12 cellular contexts compared by ENCODE assay signal in genomic region chr13:114045113-114045735, GRCh38.
DNase-seq lines count a peak whose midpoint lies in the region; ATAC-seq, FAIRE-seq and TF ChIP-seq lines count a peak whose summit lies in the region.
"Had no signal": no experiment of that assay in that cellular context is flagged by ENCODE, and none has a peak within 500 bp of the region (broad histone marks: within the 10 kb centered on the region; RNA-seq: fewer than 3 reads in every experiment).

No MANE protein-coding gene starts in this region.

- no peaks in the 10 kb centered on the region for H4K20me1 ChIP-seq in fibroblast of lung (ENCODE audit: control insufficient read depth, extremely low read depth, insufficient read depth, low read length)

- TF ChIP-seq CTCF in HFFc6 (IDR thresholded peaks at IDR 0.05) = no peak
- TF ChIP-seq CTCF in fibroblast of lung (conservative IDR thresholded peaks at IDR 0.05 in 1 of 2, IDR thresholded peaks at IDR 0.05 in 1 of 2; ENCODE audit: low read depth in 1 of 2, low read length in 2 of 2) = no peak
- no peak for TF ChIP-seq CTCF in GM13977 (IDR thresholded peaks at IDR 0.05; ENCODE audit: extremely low read depth, insufficient read depth, missing control alignments)
- no peak for TF ChIP-seq CTCF in kidney (IDR thresholded peaks at IDR 0.05; ENCODE audit: borderline replicate concordance, extremely low read depth, insufficient read depth)

- peaks cover 70% of the 10 kb centered on the region for H3K79me2 ChIP-seq in fibroblast of lung (ENCODE audit: control insufficient read depth, insufficient read depth, low read length)

- H3K4me3 ChIP-seq in fibroblast of lung (replicated peaks in 1 of 4; ENCODE audit: control extremely low read depth in 1 of 4, insufficient read depth in 1 of 4, low read depth in 3 of 4, low read length in 4 of 4) (no peak overlapping the region), rectal smooth muscle tissue (ENCODE audit: low read length) (no peak overlapping the region), kidney (ENCODE audit: low read length in 2 of 2) (no peak overlapping the region)
- H3K4me3 ChIP-seq: heart right ventricle had no signal

- H3K36me3 ChIP-seq in fibroblast of lung (ENCODE audit: control insufficient read depth, insufficient read depth, low read length) (peaks cover 13% of the 10 kb centered on the region), rectal smooth muscle tissue (ENCODE audit: control insufficient read depth, insufficient read depth, low read length) (peaks cover 7% of the 10 kb centered on the region), kidney (ENCODE audit: control insufficient read depth in 1 of 2, insufficient read depth in 2 of 2, low read length in 2 of 2) (no peaks in the 10 kb centered on the region)

- H3K27me3 Mint-ChIP-seq in HFFc6 (ENCODE audit: insufficient read depth) = peaks cover 7% of the 10 kb centered on the region

- H3K4me2 ChIP-seq in fibroblast of lung (ENCODE audit: extremely low read depth, insufficient read depth, low read length) = no peak overlapping the region

- FAIRE-seq in kidney (lab: Jason Lieb, UNC) = no peak

- no peak overlapping the region for H3K9ac ChIP-seq in fibroblast of lung (ENCODE audit: insufficient read depth, low read length)
- no peak overlapping the region for H3K9ac ChIP-seq in rectal smooth muscle tissue (ENCODE audit: low read length)
- no peak overlapping the region for H3K9ac ChIP-seq in kidney (ENCODE audit: low read length in 2 of 2)

- H2AFZ ChIP-seq in fibroblast of lung (ENCODE audit: low read length) = no peak overlapping the region

- peak overlapping the region; percentile 63 for H3K27ac ChIP-seq in fibroblast of lung (ENCODE audit: insufficient read depth, low read length)
- peak overlapping the region; percentile 24 for H3K27ac ChIP-seq in rectal smooth muscle tissue (ENCODE audit: low read depth, low read length)
- peak overlapping the region in 1 of 2 donors; percentile 69 for H3K27ac ChIP-seq in kidney (ENCODE audit: low read depth in 2 of 2, low read length in 2 of 2)

- DNase-seq in HFFc6 (no peak), SK-MEL-5 (ENCODE audit: low read depth, low spot score) (peak; percentile 58), fibroblast of lung (ENCODE audit: low read depth in 2 of 2) (peak in 1 of 2 donors; percentile 32), GM13977 (ENCODE audit: low spot score) (no peak), kidney (no peak)
- DNase-seq: activated CD4-positive, CD25-positive, alpha-beta regulatory T cell treated with anti-CD3 and anti-CD28 coated beads, Interleukin-2, amount 50 U/mL, for 72 hours; heart right ventricle; NCI-H1092; NCI-H524 treated with DMSO at 0.1 percent for 48 hours; SIG-M5 had no signal

- H3K4me1 Mint-ChIP-seq in HFFc6 (ENCODE audit: low read depth) = peaks cover 26% of the 10 kb centered on the region

- H3K4me1 ChIP-seq in fibroblast of lung (ENCODE audit: control insufficient read depth, extremely low read depth, insufficient read depth, low read length) = peaks cover 11% of the 10 kb centered on the region
- H3K4me1 ChIP-seq in rectal smooth muscle tissue (ENCODE audit: control insufficient read depth, insufficient read depth, low read length) = no peaks in the 10 kb centered on the region
- peaks cover 4 to 6% of the 10 kb centered on the region in 2 donors for H3K4me1 ChIP-seq in kidney (ENCODE audit: control insufficient read depth in 1 of 2, insufficient read depth in 1 of 2, low read depth in 1 of 2, low read length in 2 of 2)

- H3K27me3 ChIP-seq in fibroblast of lung (ENCODE audit: control insufficient read depth, insufficient read depth, low read length) (no peaks in the 10 kb centered on the region), rectal smooth muscle tissue (ENCODE audit: control insufficient read depth, insufficient read depth, low read length) (no peaks in the 10 kb centered on the region)
- H3K27me3 ChIP-seq: heart right ventricle had no signal

- H3K9me3 ChIP-seq in fibroblast of lung (ENCODE audit: control insufficient read depth, insufficient read depth, low read depth, low read length) (no peaks in the 10 kb centered on the region), kidney (ENCODE audit: control insufficient read depth in 1 of 2, low read length in 2 of 2) (no peaks in the 10 kb centered on the region)

- H3K9me3 Mint-ChIP-seq in HFFc6 = no peaks in the 10 kb centered on the region

- H3K4me3 Mint-ChIP-seq in HFFc6 = peak overlapping the region; percentile 15; the same call in 1 of the 2 replicates

- in situ Hi-C loops in SK-MEL-5 (cut with HindIII; ENCODE audit: low pct_unique_long_range_greater_than_20kb, low sequenced_read_pairs) = no loop called here
- in situ Hi-C loops in GM13977 (cut with MboI; ENCODE audit: low pct_unique_long_range_greater_than_20kb, low sequenced_read_pairs, unreplicated experiment) = no loop called here

- intact Hi-C loops in kidney (cut with DNase I) = no loop called here

- H3K27ac Mint-ChIP-seq in HFFc6 = peak overlapping the region; percentile 85

- no peak for ATAC-seq in GM18873 (IDR thresholded peaks at IDR 0.05; ENCODE audit: low FRiP score, unreplicated experiment)
- ATAC-seq: heart right ventricle had no signal

- peaks cover 46% of the 10 kb centered on the region for H3K36me3 Mint-ChIP-seq in HFFc6 (ENCODE audit: low read depth)
